1 cellular context compared by ENCODE assay signal in the genomic region with DNA sequence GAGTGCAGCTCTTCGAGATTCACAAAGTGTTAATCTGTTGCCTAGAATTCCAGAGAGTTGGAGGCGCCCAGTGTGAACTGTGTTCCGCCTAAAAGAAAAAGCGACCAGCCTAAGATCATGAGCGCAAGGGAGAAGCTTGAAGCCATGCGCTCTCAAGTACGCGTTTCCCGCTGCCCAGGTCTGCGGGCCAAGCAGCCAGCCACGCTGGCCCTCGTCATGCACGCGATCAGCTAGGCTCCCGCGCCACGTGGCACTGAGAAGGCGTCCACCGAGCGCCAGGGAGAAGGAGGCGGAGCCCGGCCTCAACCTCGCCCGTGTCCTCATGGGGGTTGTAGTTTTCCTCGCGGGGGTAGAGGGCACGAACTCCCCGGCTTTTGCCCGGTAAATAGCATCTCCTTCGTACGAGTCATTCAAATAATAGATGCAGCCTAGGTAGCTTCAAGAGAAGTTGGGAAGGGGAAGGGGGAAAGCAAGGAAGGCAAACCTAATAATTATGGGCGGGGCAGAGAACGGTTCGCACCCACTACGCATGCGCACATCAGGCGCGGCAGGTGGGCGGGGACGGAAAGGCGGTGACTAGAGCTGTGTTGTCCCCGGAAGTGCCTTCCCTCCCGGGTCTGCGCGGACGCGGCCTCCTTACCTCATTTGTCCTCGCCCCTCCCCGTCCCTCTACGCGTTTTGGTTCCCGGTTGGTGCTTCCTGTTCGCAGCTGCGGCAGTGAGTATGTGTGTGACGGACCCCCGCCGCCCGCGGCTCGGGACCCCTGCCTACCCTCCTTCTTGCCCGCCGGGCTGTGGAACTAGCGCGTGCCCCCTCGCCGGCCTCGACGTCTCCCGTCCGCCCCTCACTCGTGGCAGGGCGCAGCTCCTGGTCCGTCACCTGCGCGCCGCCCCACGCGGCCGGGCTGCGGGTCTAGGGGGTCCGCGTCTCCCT.
TF ChIP-seq lines count a peak whose summit lies in the region.

Gene ZCCHC7 (plus strand): TSS at position 668 of the 933 bp plus-strand sequence.

TF ChIP-seq in H1, 55 proteins besides CTCF, POLR2A, EP300 and RAD21 (continued from another document):
- peak; percentile 98 for TF ChIP-seq KDM4A (IDR thresholded peaks at IDR 0.05; ENCODE audit: low read depth, low read length, severe bottlenecking)
- peak; percentile 75 for TF ChIP-seq NRF1 (IDR thresholded peaks at IDR 0.05; ENCODE audit: low read depth, low read length)
